ENCODE assay signal across 18 cellular contexts in the genomic region with DNA sequence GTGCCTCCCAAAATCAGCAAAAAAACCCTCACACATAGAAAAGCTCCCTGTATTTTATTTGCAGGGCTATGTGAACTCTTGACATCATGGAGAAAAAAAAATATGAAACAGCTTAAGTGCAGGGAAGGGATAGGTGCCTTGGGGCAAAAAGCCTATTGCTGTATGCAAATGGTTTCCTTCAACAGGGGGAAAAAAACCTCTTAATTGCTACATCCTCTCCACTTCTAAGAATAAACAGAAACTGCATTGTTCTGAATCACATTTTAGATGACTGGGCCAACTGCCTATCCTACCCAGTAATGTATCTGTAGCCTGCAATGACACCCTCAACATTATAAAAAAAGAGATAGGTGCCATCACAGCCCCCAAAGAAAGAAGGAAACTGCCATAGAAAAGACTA.
A peak's percentile ranks its signal among the peaks of the same experiment; 100 is the strongest.
DNase-seq lines count a peak whose midpoint lies in the region; ATAC-seq and TF ChIP-seq lines count a peak whose summit lies in the region.
"Had no signal": no experiment of that assay in that cellular context is flagged by ENCODE, and none has a peak within 500 bp of the region (broad histone marks: within the 10 kb centered on the region; RNA-seq: fewer than 3 reads in every experiment).

No MANE protein-coding gene starts in this region.

- no peaks in the 10 kb centered on the region for H3K4me1 ChIP-seq in right atrium auricular region
- H3K4me1 ChIP-seq: heart right ventricle, left lung, vagina had no signal

- H3K4me3 ChIP-seq in SK-N-MC = no peak overlapping the region
- H3K4me3 ChIP-seq in right atrium auricular region = no peak overlapping the region
- H3K4me3 ChIP-seq: dorsolateral prefrontal cortex, heart right ventricle, left lung, vagina had no signal

- no peaks in the 10 kb centered on the region for H3K27me3 ChIP-seq in right atrium auricular region
- H3K27me3 ChIP-seq: heart right ventricle, left lung, vagina had no signal

- H3K27ac ChIP-seq in SK-N-MC (no peak overlapping the region), right atrium auricular region (no peak overlapping the region)
- H3K27ac ChIP-seq: dorsolateral prefrontal cortex, heart right ventricle, left lung, vagina had no signal

- no peak for TF ChIP-seq CTCF in right atrium auricular region (IDR thresholded peaks at IDR 0.05)

- DNase-seq in SK-N-MC (ENCODE audit: low read depth, low spot score) = peak; percentile 52
- no peak for DNase-seq in right atrium auricular region (ENCODE audit: low spot score)
- no peak for DNase-seq in NCI-H345 (lab: John Stamatoyannopoulos, UW)
- DNase-seq in activated T-cell treated with anti-CD3 and anti-CD28 coated beads for 4 hours = no peak
- no peak for DNase-seq in hippocampal formation (lab: John Stamatoyannopoulos, UW)
- DNase-seq: ACHN, aorta, caudate nucleus, DMS 273 treated with DMSO at 0.1 percent for 48 hours, dorsolateral prefrontal cortex, heart right ventricle, left lung, NCI-H187, nephron progenitor cell had no signal

- H3K9me3 ChIP-seq in SK-N-MC (ENCODE audit: low read depth, low read length) (no peaks in the 10 kb centered on the region), right atrium auricular region (no peaks in the 10 kb centered on the region)
- H3K9me3 ChIP-seq: vagina had no signal

- H3K36me3 ChIP-seq in SK-N-MC (ENCODE audit: insufficient read depth, low read length) (no peaks in the 10 kb centered on the region), right atrium auricular region (no peaks in the 10 kb centered on the region)
- H3K36me3 ChIP-seq: heart right ventricle, left lung, vagina had no signal

- ATAC-seq in GM18499 (IDR thresholded peaks at IDR 0.05; ENCODE audit: insufficient read depth, unreplicated experiment) = peak; percentile 58
- ATAC-seq in GM21390 (IDR thresholded peaks at IDR 0.05; ENCODE audit: unreplicated experiment) = peak; percentile 45
- ATAC-seq in HG03342 (IDR thresholded peaks at IDR 0.05; ENCODE audit: unreplicated experiment) = peak; percentile 56
- ATAC-seq: heart right ventricle, left lung had no signal

- H3K9ac ChIP-seq in SK-N-MC (ENCODE audit: insufficient read length) = no peak overlapping the region
